In the genomic region with DNA sequence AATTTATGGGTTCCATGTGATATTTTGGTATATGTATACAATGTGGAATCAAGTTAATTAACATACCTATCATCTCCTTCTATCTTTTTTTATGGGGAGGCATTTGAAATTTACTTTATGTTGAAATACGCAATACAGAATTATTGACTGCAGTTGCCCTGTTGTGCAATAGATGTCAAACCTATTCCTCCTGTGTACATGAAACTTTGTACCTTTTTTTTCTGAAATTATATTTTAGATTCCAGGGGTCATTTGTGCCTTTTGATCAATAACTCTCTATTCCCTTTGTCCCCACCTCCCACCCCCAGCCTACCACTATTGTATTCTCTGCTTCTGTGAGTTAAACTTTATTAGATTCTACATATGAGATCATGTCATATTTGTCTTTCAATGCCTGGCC, we compare ENCODE assay signal across 18 cellular contexts.
A peak's percentile ranks its signal among the peaks of the same experiment; 100 is the strongest.
DNase-seq lines count a peak whose midpoint lies in the region; ATAC-seq and TF ChIP-seq lines count a peak whose summit lies in the region.
"Had no signal": no experiment of that assay in that cellular context is flagged by ENCODE, and none has a peak within 500 bp of the region (broad histone marks: within the 10 kb centered on the region; RNA-seq: fewer than 3 reads in every experiment).

No MANE protein-coding gene starts in this region.

- H3K36me3 ChIP-seq in liver (ENCODE audit: control insufficient read depth in 4 of 4, insufficient read depth in 3 of 4, low read depth in 1 of 4, low read length in 3 of 4): no peaks in the 10 kb centered on the region

- WGBS in liver: 45% methylated on average over 1 of the region's 1 CpG

- intact Hi-C loops in dorsolateral prefrontal cortex (cut with DNase I): no loop called here

- TF ChIP-seq RAD21 in liver (IDR thresholded peaks at IDR 0.05): peak in 1 of 2 donors; percentile 4

- H3K27ac ChIP-seq in liver (ENCODE audit: low read depth in 1 of 2, low read length in 2 of 2) (no peak overlapping the region), dorsolateral prefrontal cortex (no peak overlapping the region)
- H3K27ac ChIP-seq: 22Rv1; A549; BLaER1 treated with 17β-estradiol and CSF1 and Interleukin-3, amounts not matched to agents 10 nM and 100 nM; C4-2B had no signal

- H3K9ac ChIP-seq in liver (ENCODE audit: low read depth in 1 of 2, low read length in 2 of 2): no peak overlapping the region
- H3K9ac ChIP-seq: BLaER1 treated with 17β-estradiol and CSF1 and Interleukin-3, amounts not matched to agents 10 nM and 100 nM had no signal

- H3K4me3 ChIP-seq in liver (ENCODE audit: low read depth in 1 of 3, low read length in 3 of 3) (no peak overlapping the region), dorsolateral prefrontal cortex (no peak overlapping the region)
- H3K4me3 ChIP-seq: A549; BLaER1 treated with 17β-estradiol and CSF1 and Interleukin-3, amounts not matched to agents 10 nM and 100 nM; GM12878 had no signal

- peak; percentile 5 for DNase-seq in HuH-7.5 (ENCODE audit: low spot score)
- DNase-seq in left lobe of liver (ENCODE audit: low spot score): no peak
- DNase-seq in KG1 (lab: John Stamatoyannopoulos, UW): no peak
- DNase-seq in kidney tubule cell (ENCODE audit: low spot score): no peak
- DNase-seq in dorsolateral prefrontal cortex: no peak
- DNase-seq: AML-193; Caco-2; Calu3; CD4-positive, alpha-beta T cell; CD8-positive, alpha-beta T cell; DMS79 treated with DMSO at 0.1 percent for 48 hours; GDM1 had no signal

- H3K27me3 ChIP-seq in liver (ENCODE audit: control insufficient read depth in 4 of 4, insufficient read depth in 4 of 4, low read length in 3 of 4): no peaks in the 10 kb centered on the region
- no peaks in the 10 kb centered on the region for H3K27me3 ChIP-seq in dorsolateral prefrontal cortex
- H3K27me3 ChIP-seq: BLaER1 treated with 17β-estradiol and CSF1 and Interleukin-3, amounts not matched to agents 10 nM and 100 nM had no signal

- ATAC-seq in left lobe of liver: peak; percentile 70
- ATAC-seq: A549; CD8-positive, alpha-beta T cell; GM12878 had no signal

- H3K4me1 ChIP-seq in liver (ENCODE audit: control insufficient read depth in 4 of 4, insufficient read depth in 4 of 4, low read length in 3 of 4): peaks cover 0 to 13% (median 1%) of the 10 kb centered on the region in 4 donors
- H3K4me1 ChIP-seq: A549, Caco-2 had no signal

- no peaks in the 10 kb centered on the region for H3K9me3 ChIP-seq in liver (ENCODE audit: control insufficient read depth in 4 of 4, low read length in 3 of 4)
- H3K9me3 ChIP-seq: A549, Caco-2 had no signal

- TF ChIP-seq CTCF in liver (IDR thresholded peaks at IDR 0.05; ENCODE audit: low read depth, low read length, missing input control) (no peak), dorsolateral prefrontal cortex (IDR thresholded peaks at IDR 0.05 in 54 of 56, conservative IDR thresholded peaks at IDR 0.05 in 2 of 56; ENCODE audit: low read depth in 1 of 56, partially characterized antibody in 56 of 56) (no peak)

TF ChIP-seq in liver, 16 proteins besides CTCF, POLR2A, EP300 and RAD21:
- TF ChIP-seq HNF4A (conservative IDR thresholded peaks at IDR 0.05) (peak; percentile 78 to 89), GABPA (IDR thresholded peaks at IDR 0.05 in 1 of 2, conservative IDR thresholded peaks at IDR 0.05 in 1 of 2) (no peak), FOXA1 (IDR thresholded peaks at IDR 0.05) (no peak), TAF1 (conservative IDR thresholded peaks at IDR 0.05) (no peak), FOXA2 (IDR thresholded peaks at IDR 0.05) (peak; percentile 47), JUND (IDR thresholded peaks at IDR 0.05) (peak in 1 of 2 donors; percentile 10), RXRA (IDR thresholded peaks at IDR 0.05) (peak; percentile 27 to 30), EGR1 (IDR thresholded peaks at IDR 0.05; ENCODE audit: low read depth in 2 of 2) (no peak), SP1 (IDR thresholded peaks at IDR 0.05) (peak; percentile 28), YY1 (IDR thresholded peaks at IDR 0.05) (no peak), HNF4G (IDR thresholded peaks at IDR 0.05) (peak; percentile 59), NR2F2 (IDR thresholded peaks at IDR 0.05) (peak; percentile 28)
- TF ChIP-seq, protein P1, sequence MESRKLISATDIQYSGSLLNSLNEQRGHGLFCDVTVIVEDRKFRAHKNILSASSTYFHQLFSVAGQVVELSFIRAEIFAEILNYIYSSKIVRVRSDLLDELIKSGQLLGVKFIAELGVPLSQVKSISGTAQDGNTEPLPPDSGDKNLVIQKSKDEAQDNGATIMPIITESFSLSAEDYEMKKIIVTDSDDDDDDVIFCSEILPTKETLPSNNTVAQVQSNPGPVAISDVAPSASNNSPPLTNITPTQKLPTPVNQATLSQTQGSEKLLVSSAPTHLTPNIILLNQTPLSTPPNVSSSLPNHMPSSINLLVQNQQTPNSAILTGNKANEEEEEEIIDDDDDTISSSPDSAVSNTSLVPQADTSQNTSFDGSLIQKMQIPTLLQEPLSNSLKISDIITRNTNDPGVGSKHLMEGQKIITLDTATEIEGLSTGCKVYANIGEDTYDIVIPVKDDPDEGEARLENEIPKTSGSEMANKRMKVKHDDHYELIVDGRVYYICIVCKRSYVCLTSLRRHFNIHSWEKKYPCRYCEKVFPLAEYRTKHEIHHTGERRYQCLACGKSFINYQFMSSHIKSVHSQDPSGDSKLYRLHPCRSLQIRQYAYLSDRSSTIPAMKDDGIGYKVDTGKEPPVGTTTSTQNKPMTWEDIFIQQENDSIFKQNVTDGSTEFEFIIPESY (IDR thresholded peaks at IDR 0.05): no peak
- TF ChIP-seq, protein P2, sequence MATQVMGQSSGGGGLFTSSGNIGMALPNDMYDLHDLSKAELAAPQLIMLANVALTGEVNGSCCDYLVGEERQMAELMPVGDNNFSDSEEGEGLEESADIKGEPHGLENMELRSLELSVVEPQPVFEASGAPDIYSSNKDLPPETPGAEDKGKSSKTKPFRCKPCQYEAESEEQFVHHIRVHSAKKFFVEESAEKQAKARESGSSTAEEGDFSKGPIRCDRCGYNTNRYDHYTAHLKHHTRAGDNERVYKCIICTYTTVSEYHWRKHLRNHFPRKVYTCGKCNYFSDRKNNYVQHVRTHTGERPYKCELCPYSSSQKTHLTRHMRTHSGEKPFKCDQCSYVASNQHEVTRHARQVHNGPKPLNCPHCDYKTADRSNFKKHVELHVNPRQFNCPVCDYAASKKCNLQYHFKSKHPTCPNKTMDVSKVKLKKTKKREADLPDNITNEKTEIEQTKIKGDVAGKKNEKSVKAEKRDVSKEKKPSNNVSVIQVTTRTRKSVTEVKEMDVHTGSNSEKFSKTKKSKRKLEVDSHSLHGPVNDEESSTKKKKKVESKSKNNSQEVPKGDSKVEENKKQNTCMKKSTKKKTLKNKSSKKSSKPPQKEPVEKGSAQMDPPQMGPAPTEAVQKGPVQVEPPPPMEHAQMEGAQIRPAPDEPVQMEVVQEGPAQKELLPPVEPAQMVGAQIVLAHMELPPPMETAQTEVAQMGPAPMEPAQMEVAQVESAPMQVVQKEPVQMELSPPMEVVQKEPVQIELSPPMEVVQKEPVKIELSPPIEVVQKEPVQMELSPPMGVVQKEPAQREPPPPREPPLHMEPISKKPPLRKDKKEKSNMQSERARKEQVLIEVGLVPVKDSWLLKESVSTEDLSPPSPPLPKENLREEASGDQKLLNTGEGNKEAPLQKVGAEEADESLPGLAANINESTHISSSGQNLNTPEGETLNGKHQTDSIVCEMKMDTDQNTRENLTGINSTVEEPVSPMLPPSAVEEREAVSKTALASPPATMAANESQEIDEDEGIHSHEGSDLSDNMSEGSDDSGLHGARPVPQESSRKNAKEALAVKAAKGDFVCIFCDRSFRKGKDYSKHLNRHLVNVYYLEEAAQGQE (IDR thresholded peaks at IDR 0.05): no peak
- TF ChIP-seq, protein P3, sequence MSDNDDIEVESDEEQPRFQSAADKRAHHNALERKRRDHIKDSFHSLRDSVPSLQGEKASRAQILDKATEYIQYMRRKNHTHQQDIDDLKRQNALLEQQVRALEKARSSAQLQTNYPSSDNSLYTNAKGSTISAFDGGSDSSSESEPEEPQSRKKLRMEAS (IDR thresholded peaks at IDR 0.05): no peak
- TF ChIP-seq, protein P4, sequence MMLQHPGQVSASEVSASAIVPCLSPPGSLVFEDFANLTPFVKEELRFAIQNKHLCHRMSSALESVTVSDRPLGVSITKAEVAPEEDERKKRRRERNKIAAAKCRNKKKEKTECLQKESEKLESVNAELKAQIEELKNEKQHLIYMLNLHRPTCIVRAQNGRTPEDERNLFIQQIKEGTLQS (IDR thresholded peaks at IDR 0.05): no peak
TF ChIP-seq in liver: peak in this region for 7.
